9 cellular contexts compared by ENCODE assay signal in genomic region chr4:55398966-55399365, GRCh38. TPM values are rescaled to one million over a fixed set of nuclear protein-coding genes. Genes with fewer than 3 reads are reported as not detected.
DNase-seq lines count a peak whose midpoint lies in the region; ATAC-seq and TF ChIP-seq lines count a peak whose summit lies in the region.
"Had no signal": no experiment of that assay in that cellular context is flagged by ENCODE, and none has a peak within 500 bp of the region (broad histone marks: within the 10 kb centered on the region; RNA-seq: fewer than 3 reads in every experiment).

No MANE protein-coding gene starts in this region.

- CTCF ChIA-PET in AG04449 (lab: Yijun Ruan, JAX), result interaction anchor here (0.7 to 2.5 kb wide), 6 partner anchors 10 to 53 kb away, joined by 3 to 11 read pairs (median 8); partner anchors contain the start of gene SRD5A3

- no peaks in the 10 kb centered on the region for H3K27me3 ChIP-seq in muscle layer of colon (ENCODE audit: control insufficient read depth in 1 of 2, insufficient read depth in 2 of 2, low read length in 2 of 2)
- H3K27me3 ChIP-seq: testis had no signal

- no peak for ATAC-seq in GM18873 (IDR thresholded peaks at IDR 0.05; ENCODE audit: low FRiP score, unreplicated experiment)

- H3K4me3 ChIP-seq in AG04449 (ENCODE audit: low read depth, low read length), result peak overlapping the region; percentile 82
- H3K4me3 ChIP-seq in astrocyte of the cerebellum (ENCODE audit: low read depth, low read length), result peak overlapping the region; percentile 86
- no peak overlapping the region for H3K4me3 ChIP-seq in muscle layer of colon (ENCODE audit: low read depth in 1 of 2, low read length in 2 of 2)

- H3K9me3 ChIP-seq in muscle layer of colon (ENCODE audit: low read length), result no peaks in the 10 kb centered on the region
- H3K9me3 ChIP-seq: testis had no signal

- H3K27ac ChIP-seq in muscle layer of colon (ENCODE audit: low read depth, low read length), result peak overlapping the region; percentile 99

- in situ Hi-C loops in astrocyte of the cerebellum (cut with HindIII; ENCODE audit: low sequenced_read_pairs), result loop anchor here (5.0 kb wide), 1 partner anchor 87 kb away; no protein-coding TSS in a partner anchor

- peaks cover 5% of the 10 kb centered on the region for H3K36me3 ChIP-seq in muscle layer of colon (ENCODE audit: insufficient read depth, low read length)

- DNase-seq in AG04449 (ENCODE audit: low read depth, low spot score) (no peak), HT-29 (ENCODE audit: low spot score) (peak; percentile 29), astrocyte of the cerebellum (ENCODE audit: low read depth) (no peak), Ammon's horn (ENCODE audit: low spot score) (no peak), RPMI8226 (no peak)
- no peak for DNase-seq in stimulated activated naive CD4-positive, alpha-beta T cell treated with Interleukin-2 at 50 U/mL for 16 hours (lab: John Stamatoyannopoulos, UW)
- DNase-seq: testis had no signal

- POLR2A ChIA-PET in AG04449 (lab: Yijun Ruan, JAX), result no interaction called here

- peaks cover 32% of the 10 kb centered on the region for H3K4me1 ChIP-seq in muscle layer of colon (ENCODE audit: insufficient read depth, low read length)

- TF ChIP-seq CTCF in AG04449 (IDR thresholded peaks at IDR 0.05; ENCODE audit: insufficient read depth, low read length, missing control alignments), result no peak
- TF ChIP-seq CTCF in astrocyte of the cerebellum (IDR thresholded peaks at IDR 0.05; ENCODE audit: low read depth, low read length, missing control alignments), result no peak

- no peak overlapping the region for H3K9ac ChIP-seq in muscle layer of colon (ENCODE audit: low read length)

RNA-seq across cellular contexts. Expression of gene TMEM165, which starts 3.2 kb away (rescaled TPM):
- 125 and 162 TPM in 2 replicates for total RNA-seq in HT-29 (2014; rRNA removed; shearing (Covaris generic))

RNA-seq across cellular contexts. Expression of gene SRD5A3, which starts 52.9 kb away (rescaled TPM):
- 3.8 and 3.9 TPM in 2 replicates for total RNA-seq in HT-29 (2014; rRNA removed; shearing (Covaris generic))

Comparison
In these comparisons a context has a peak if more than half of its experiments do, and no peak if none do; other contexts are left out.
1. H3K4me3 ChIP-seq: peak in AG04449 (single experiment) and astrocyte of the cerebellum (single experiment); none in muscle layer of colon (0 of 2).